In genomic region chr16:83952940-83953795, GRCh38 we compare ENCODE assay signal across 8 cellular contexts. TPM values are rescaled to one million over a fixed set of nuclear protein-coding genes. Genes with fewer than 3 reads are reported as not detected.
DNase-seq lines count a peak whose midpoint lies in the region; ATAC-seq and TF ChIP-seq lines count a peak whose summit lies in the region.

OSGIN1 (plus strand) TSS chr16:83953240; CDS start chr16:83957672, 4,432 bp downstream.

- peak; percentile 68 for ATAC-seq in HG03378 (IDR thresholded peaks at IDR 0.05; ENCODE audit: unreplicated experiment)

- DNase-seq in AML-193 (lab: John Stamatoyannopoulos, UW) (peak; percentile 76 to 78), NCI-H748 treated with DMSO at 0.1 percent for 48 hours (lab: John Stamatoyannopoulos, UW) (peak; percentile 19), medulla oblongata (ENCODE audit: extremely low spot score) (peak; percentile 91)
- DNase-seq in activated CD4-positive, alpha-beta memory T cell treated with anti-CD3 and anti-CD28 coated beads, Interleukin-2, amount 10 ng/mL, durations not matched to agents 7 days and 5 days = peak; percentile 79
- DNase-seq in effector CD4-positive, alpha-beta T cell = peak; percentile 9
- peak; percentile 36 for DNase-seq in stimulated activated CD8-positive, alpha-beta memory T cell treated with anti-CD3 and anti-CD28 coated beads, Interleukin-12 subunit alpha, Interleukin-12 subunit beta, amount 100 ng/mL, for 1 hour (ENCODE audit: low read depth)

- H3K4me3 Mint-ChIP-seq in activated CD4-positive, alpha-beta memory T cell treated with anti-CD3 and anti-CD28 coated beads, Interleukin-2, amount 10 ng/mL, durations not matched to agents 7 days and 5 days = peak within 1 kb of the TSS; percentile 72

- H3K27ac Mint-ChIP-seq in activated CD4-positive, alpha-beta memory T cell treated with anti-CD3 and anti-CD28 coated beads, Interleukin-2, amount 10 ng/mL, durations not matched to agents 7 days and 5 days = no peak within 1 kb of the TSS

- H3K4me1 Mint-ChIP-seq in activated CD4-positive, alpha-beta memory T cell treated with anti-CD3 and anti-CD28 coated beads, Interleukin-2, amount 10 ng/mL, durations not matched to agents 7 days and 5 days = peaks cover 8% of the 10 kb centered on the region

- no peaks in the 10 kb centered on the region for H3K36me3 Mint-ChIP-seq in activated CD4-positive, alpha-beta memory T cell treated with anti-CD3 and anti-CD28 coated beads, Interleukin-2, amount 10 ng/mL, durations not matched to agents 7 days and 5 days (ENCODE audit: low read depth)

- CTCF ChIA-PET in activated CD4-positive, alpha-beta memory T cell treated with anti-CD3 and anti-CD28 coated beads, Interleukin-2, amount 10 ng/mL, durations not matched to agents 7 days and 5 days (lab: Charles Lee) = interaction anchor here (0.9 to 1.9 kb wide), 11 partner anchors 10 to 234 kb away, joined by 3 to 12 read pairs (median 4); partner anchors contain the start of gene TAF1C

- H3K9me3 Mint-ChIP-seq in activated CD4-positive, alpha-beta memory T cell treated with anti-CD3 and anti-CD28 coated beads, Interleukin-2, amount 10 ng/mL, durations not matched to agents 7 days and 5 days = no peaks in the 10 kb centered on the region

- TF ChIP-seq POLR2A in GM19099 (IDR thresholded peaks at IDR 0.05; ENCODE audit: extremely low read depth, insufficient read length, low read depth) = peak; percentile 54

- POLR2A ChIA-PET in activated CD4-positive, alpha-beta memory T cell treated with anti-CD3 and anti-CD28 coated beads, Interleukin-2, amount 10 ng/mL, durations not matched to agents 7 days and 5 days (lab: Charles Lee) = interaction anchor here (1.5 kb wide), 1 partner anchor 164 kb away, joined by 7 read pairs; the partner anchor contains the start of gene MBTPS1

- H3K27me3 Mint-ChIP-seq in activated CD4-positive, alpha-beta memory T cell treated with anti-CD3 and anti-CD28 coated beads, Interleukin-2, amount 10 ng/mL, durations not matched to agents 7 days and 5 days = peaks cover 6% of the 10 kb centered on the region

RNA-seq across cellular contexts. Expression of gene OSGIN1, which starts in this region (rescaled TPM):
- total RNA-seq in activated CD4-positive, alpha-beta memory T cell treated with anti-CD3 and anti-CD28 coated beads, Interleukin-2, amount 10 ng/mL, durations not matched to agents 7 days and 5 days = under 1 TPM; 0.48 to 0.88 TPM

Comparison
In these comparisons a context has a peak if more than half of its experiments do, and no peak if none do; other contexts are left out.
1. Peak in every context shown above with its lines: DNase-seq and ATAC-seq.
2. Peak in DNase-seq in activated CD4-positive, alpha-beta memory T cell treated with anti-CD3 and anti-CD28 coated beads, Interleukin-2, amount 10 ng/mL, durations not matched to agents 7 days and 5 days; RNA of the gene not detected or under 1 TPM.
3. DNase-seq: peak in every context shown above with its lines; median percentile 91 in medulla oblongata; 79 in activated CD4-positive, alpha-beta memory T cell treated with anti-CD3 and anti-CD28 coated beads, Interleukin-2, amount 10 ng/mL, durations not matched to agents 7 days and 5 days; 77 in AML-193; 36 in stimulated activated CD8-positive, alpha-beta memory T cell treated with anti-CD3 and anti-CD28 coated beads, Interleukin-12 subunit alpha, Interleukin-12 subunit beta, amount 100 ng/mL, for 1 hour; 19 in NCI-H748 treated with DMSO at 0.1 percent for 48 hours; 9 in effector CD4-positive, alpha-beta T cell.